In genomic region chr9:34171753-34172535, GRCh38 we compare ENCODE assay signal across 8 cellular contexts. TPM values are rescaled to one million over a fixed set of nuclear protein-coding genes. Genes with fewer than 3 reads are reported as not detected.
A peak's percentile ranks its signal among the peaks of the same experiment; 100 is the strongest.
DNase-seq lines count a peak whose midpoint lies in the region; ATAC-seq and TF ChIP-seq lines count a peak whose summit lies in the region.

No MANE protein-coding gene starts in this region.

- H3K27ac Mint-ChIP-seq in activated CD8-positive, alpha-beta T cell treated with anti-CD3 and anti-CD28 coated beads for 36 hours = peak overlapping the region; percentile 79
- H3K27ac Mint-ChIP-seq in neural progenitor cell = peak overlapping the region; percentile 21

- H3K79me2 ChIP-seq in neural progenitor cell (ENCODE audit: low read depth) = no peaks in the 10 kb centered on the region

- intact Hi-C loops in activated CD8-positive, alpha-beta T cell treated with anti-CD3 and anti-CD28 coated beads for 36 hours (cut with micrococcal nuclease) = no loop called here
- intact Hi-C loops in uterus (cut with DNase I; ENCODE audit: low total_unique reads) = no loop called here

- H3K9me3 Mint-ChIP-seq in activated CD8-positive, alpha-beta T cell treated with anti-CD3 and anti-CD28 coated beads for 36 hours = no peaks in the 10 kb centered on the region
- no peaks in the 10 kb centered on the region for H3K9me3 Mint-ChIP-seq in neural progenitor cell

- H3K27me3 Mint-ChIP-seq in activated CD8-positive, alpha-beta T cell treated with anti-CD3 and anti-CD28 coated beads for 36 hours = no peaks in the 10 kb centered on the region
- H3K27me3 Mint-ChIP-seq in neural progenitor cell (ENCODE audit: insufficient read depth, low read depth) = peaks cover 2% of the 10 kb centered on the region

- peak; percentile 66 for ATAC-seq in GM18861 (IDR thresholded peaks at IDR 0.05; ENCODE audit: unreplicated experiment)
- ATAC-seq in activated CD8-positive, alpha-beta T cell treated with anti-CD3 and anti-CD28 coated beads for 36 hours = peak; percentile 97
- no peak for ATAC-seq in HG02938 (IDR thresholded peaks at IDR 0.05; ENCODE audit: unreplicated experiment)

- H3K9ac ChIP-seq in neural progenitor cell = no peak overlapping the region

- H3K4me1 ChIP-seq in neural progenitor cell (no peaks in the 10 kb centered on the region), uterus (no peaks in the 10 kb centered on the region)

- H3K4me1 Mint-ChIP-seq in activated CD8-positive, alpha-beta T cell treated with anti-CD3 and anti-CD28 coated beads for 36 hours (ENCODE audit: low read depth) = peaks cover 14% of the 10 kb centered on the region
- H3K4me1 Mint-ChIP-seq in neural progenitor cell = no peaks in the 10 kb centered on the region

- no peak overlapping the region for H3K27ac ChIP-seq in neural progenitor cell
- no peak overlapping the region for H3K27ac ChIP-seq in uterus

- no peak overlapping the region for H3K4me3 ChIP-seq in Jurkat, Clone E6-1 (ENCODE audit: low read length)
- H3K4me3 ChIP-seq in neural progenitor cell (no peak overlapping the region), uterus (no peak overlapping the region)

- H3K27me3 ChIP-seq in neural progenitor cell = no peaks in the 10 kb centered on the region
- no peaks in the 10 kb centered on the region for H3K27me3 ChIP-seq in uterus

- H3K9me3 ChIP-seq in neural progenitor cell (ENCODE audit: low read depth) = no peaks in the 10 kb centered on the region
- no peaks in the 10 kb centered on the region for H3K9me3 ChIP-seq in uterus

- H3K36me3 Mint-ChIP-seq in activated CD8-positive, alpha-beta T cell treated with anti-CD3 and anti-CD28 coated beads for 36 hours (ENCODE audit: low read depth) = no peaks in the 10 kb centered on the region
- H3K36me3 Mint-ChIP-seq in neural progenitor cell = no peaks in the 10 kb centered on the region

- no peaks in the 10 kb centered on the region for H3K36me3 ChIP-seq in neural progenitor cell
- no peaks in the 10 kb centered on the region for H3K36me3 ChIP-seq in uterus

- POLR2A ChIA-PET in activated CD8-positive, alpha-beta T cell treated with anti-CD3 and anti-CD28 coated beads for 36 hours (lab: Charles Lee) = no interaction called here

- no peak for TF ChIP-seq CTCF in activated CD8-positive, alpha-beta T cell treated with anti-CD3 and anti-CD28 coated beads for 36 hours (IDR thresholded peaks at IDR 0.05)
- TF ChIP-seq CTCF in neural progenitor cell (IDR thresholded peaks at IDR 0.05) = no peak
- no peak for TF ChIP-seq CTCF in uterus (IDR thresholded peaks at IDR 0.05)

- CTCF ChIA-PET in activated CD8-positive, alpha-beta T cell treated with anti-CD3 and anti-CD28 coated beads for 36 hours (lab: Charles Lee) = interaction anchor here (0.9 to 2.2 kb wide), 2 partner anchors 81 to 82 kb away, joined by 3 to 6 read pairs; no protein-coding TSS in a partner anchor

- peak; percentile 57 for DNase-seq in Jurkat, Clone E6-1 (ENCODE audit: low read depth, low spot score)
- DNase-seq in activated CD8-positive, alpha-beta T cell treated with anti-CD3 and anti-CD28 coated beads for 36 hours = peak; percentile 73
- DNase-seq in neural progenitor cell (ENCODE audit: low spot score) (no peak), middle frontal gyrus (ENCODE audit: extremely low spot score, low spot score) (no peak), hepatic stellate cell (ENCODE audit: low spot score) (no peak), uterus (no peak)

- no peak overlapping the region for H3K4me2 ChIP-seq in neural progenitor cell

- TF ChIP-seq POLR2A in uterus (IDR thresholded peaks at IDR 0.05) = no peak

- H2AFZ ChIP-seq in neural progenitor cell (replicated peaks) = no peak overlapping the region

- no peaks in the 10 kb centered on the region for H3F3A ChIP-seq in neural progenitor cell (ENCODE audit: low read depth)

- H4K20me1 ChIP-seq in neural progenitor cell (ENCODE audit: low read depth) = no peaks in the 10 kb centered on the region

- H3K4me3 Mint-ChIP-seq in activated CD8-positive, alpha-beta T cell treated with anti-CD3 and anti-CD28 coated beads for 36 hours = peak overlapping the region; percentile 61
- no peak overlapping the region for H3K4me3 Mint-ChIP-seq in neural progenitor cell

RNA-seq across cellular contexts. Expression of gene UBAP1, which starts 6.9 kb away (rescaled TPM):
- polyA plus RNA-seq in Jurkat, Clone E6-1 (2012; ENCODE audit: insufficient read depth, insufficient read length) = 29.2 TPM
- 10 to 100 TPM; 28.2 to 29.8 TPM for total RNA-seq in activated CD8-positive, alpha-beta T cell treated with anti-CD3 and anti-CD28 coated beads for 36 hours
- total RNA-seq in neural progenitor cell (ENCODE audit: low replicate concordance) (21.7 and 24.0 TPM in 2 replicates), uterus (10 to 100 TPM; 17.1 to 60.4 (median 24.9) TPM)

RNA-seq across cellular contexts. Expression of gene DCAF12, which starts 45.4 kb away (rescaled TPM):
- 49.4 TPM for polyA plus RNA-seq in Jurkat, Clone E6-1 (2012; ENCODE audit: insufficient read depth, insufficient read length)
- total RNA-seq in activated CD8-positive, alpha-beta T cell treated with anti-CD3 and anti-CD28 coated beads for 36 hours = 10 to 100 TPM; 30.5 to 34.7 TPM
- total RNA-seq in neural progenitor cell (ENCODE audit: low replicate concordance) = 37.6 and 41.0 TPM in 2 replicates
- 10 to 100 TPM in 3 of 4 donors, 1 to 10 TPM in 1; 6.4 to 35.3 (median 30.3) TPM for total RNA-seq in uterus

Comparison
In these comparisons a context has a peak if more than half of its experiments do, and no peak if none do; other contexts are left out.
1. DNase-seq: peak in Jurkat, Clone E6-1 (single experiment) and activated CD8-positive, alpha-beta T cell treated with anti-CD3 and anti-CD28 coated beads for 36 hours (single experiment); none in neural progenitor cell (single experiment), middle frontal gyrus (single experiment), hepatic stellate cell (single experiment) and uterus (0 of 2).